In genomic region chr4:153507679-153508073, GRCh38 we compare ENCODE assay signal across 14 cellular contexts. TPM values are rescaled to one million over a fixed set of nuclear protein-coding genes. Genes with fewer than 3 reads are reported as not detected.
DNase-seq lines count a peak whose midpoint lies in the region; ATAC-seq and TF ChIP-seq lines count a peak whose summit lies in the region.
"Had no signal": no experiment of that assay in that cellular context is flagged by ENCODE, and none has a peak within 500 bp of the region (broad histone marks: within the 10 kb centered on the region; RNA-seq: fewer than 3 reads in every experiment).

No MANE protein-coding gene starts in this region.

- no peak for DNase-seq in CD4-positive, alpha-beta memory T cell
- DNase-seq in HCT116 (ENCODE audit: low read depth, low spot score) (no peak), adrenal gland (no peak)
- DNase-seq in activated naive CD8-positive, alpha-beta T cell treated with anti-CD3 and anti-CD28 coated beads, Interleukin-2, amount 50 U/mL, for 24 hours: no peak
- DNase-seq: activated CD4-positive, alpha-beta T cell treated with anti-CD3 and anti-CD28 coated beads, Interleukin-2, amount 50 U/mL, for 48 hours; activated effector memory CD4-positive, alpha-beta T cell treated with anti-CD3 and anti-CD28 coated beads, Interleukin-2, amount 50 U/mL, for 16 hours; HCEC 1CT; stimulated activated CD4-positive, alpha-beta T cell treated with anti-CD3 and anti-CD28 coated beads, Interleukin-4, amount 100 ng/mL, for 4 hours; uterus had no signal

- no peak overlapping the region for H2AFZ ChIP-seq in HCT116 (ENCODE audit: low read depth, low read length, poor library complexity, severe bottlenecking)

- no TSS peak for BruUV-seq in HCT116 (replicated peaks; lab: Mats Ljungman, UMichigan)

- peaks cover 57% of the 10 kb centered on the region for H3K4me1 ChIP-seq in CD4-positive, alpha-beta memory T cell (ENCODE audit: insufficient read depth, low read length)
- H3K4me1 ChIP-seq in HCT116 (ENCODE audit: control insufficient read depth in 1 of 2, insufficient read depth in 2 of 2, low read length in 2 of 2) (peaks cover 75 to 82% of the 10 kb centered on the region in 2 experiments), adrenal gland (replicated peaks in 1 of 2) (no peaks in the 10 kb centered on the region)
- H3K4me1 ChIP-seq: uterus had no signal

- peak overlapping the region in 6 of 7 donors; percentile 9 to 88 (median 40) for H3K27ac Mint-ChIP-seq in CD4-positive, alpha-beta memory T cell
- peak overlapping the region; percentile 56 for H3K27ac Mint-ChIP-seq in activated naive CD8-positive, alpha-beta T cell treated with anti-CD3 and anti-CD28 coated beads, Interleukin-2, amount 50 U/mL, for 24 hours
- H3K27ac Mint-ChIP-seq in nephron: peak overlapping the region in 2 of 3 experiments; percentile 14 to 15

- H3K4me3 Mint-ChIP-seq in CD4-positive, alpha-beta memory T cell: peak overlapping the region in 2 of 8 donors; percentile 7 to 59
- H3K4me3 Mint-ChIP-seq in activated naive CD8-positive, alpha-beta T cell treated with anti-CD3 and anti-CD28 coated beads, Interleukin-2, amount 50 U/mL, for 24 hours: no peak overlapping the region
- no peak overlapping the region for H3K4me3 Mint-ChIP-seq in nephron

- TF ChIP-seq POLR2A in HCT116 (IDR thresholded peaks at IDR 0.05; ENCODE audit: borderline replicate concordance, extremely low read depth, insufficient read depth, insufficient read length) (no peak), adrenal gland (IDR thresholded peaks at IDR 0.05) (no peak)

- POLR2A ChIA-PET in CD4-positive, alpha-beta memory T cell (lab: Charles Lee; ENCODE audit: partially characterized antibody): interaction anchor here (1.5 to 2.9 kb wide), 2 partner anchors 9 to 19 kb away, joined by 4 to 17 read pairs; no protein-coding TSS in a partner anchor
- POLR2A ChIA-PET in HCT116 (lab: Charles Lee): no interaction called here

- peak overlapping the region; percentile 40 for H3K4me2 ChIP-seq in HCT116 (ENCODE audit: low read length)
- H3K4me2 ChIP-seq: BLaER1 had no signal

- no peaks in the 10 kb centered on the region for H3K9me2 ChIP-seq in HCT116 (ENCODE audit: insufficient read depth)

- 87 to 96% (median 91%) methylated on average over 5 of the region's 5 CpGs for WGBS in adrenal gland, 4 donors

- H3K27ac ChIP-seq in CD4-positive, alpha-beta memory T cell (ENCODE audit: low read depth, low read length): no peak overlapping the region
- H3K27ac ChIP-seq in HCT116 (ENCODE audit: low read depth, low read length): no peak overlapping the region
- H3K27ac ChIP-seq in adrenal gland: no peak overlapping the region
- H3K27ac ChIP-seq: BLaER1, uterus had no signal

- H3K27me3 ChIP-seq in CD4-positive, alpha-beta memory T cell (ENCODE audit: insufficient read depth, low read length): no peaks in the 10 kb centered on the region
- H3K27me3 ChIP-seq in HCT116 (ENCODE audit: insufficient read depth, low read length): no peaks in the 10 kb centered on the region
- H3K27me3 ChIP-seq in adrenal gland: no peaks in the 10 kb centered on the region
- H3K27me3 ChIP-seq: BLaER1, uterus had no signal

- no peak overlapping the region for H3K4me3 ChIP-seq in CD4-positive, alpha-beta memory T cell (ENCODE audit: low read length in 2 of 2)
- H3K4me3 ChIP-seq in HCT116 (replicated peaks in 1 of 2; ENCODE audit: low read depth in 1 of 2, low read length in 2 of 2) (no peak overlapping the region), adrenal gland (no peak overlapping the region)
- H3K4me3 ChIP-seq: BLaER1, uterus had no signal

- H3K9me3 ChIP-seq in CD4-positive, alpha-beta memory T cell (ENCODE audit: control insufficient read depth in 1 of 2, low read length in 2 of 2): no peaks in the 10 kb centered on the region
- H3K9me3 ChIP-seq in HCT116 (ENCODE audit: control insufficient read depth in 1 of 2, insufficient read depth in 1 of 2, low read depth in 1 of 2, low read length in 2 of 2) (no peaks in the 10 kb centered on the region), adrenal gland (replicated peaks in 1 of 3) (no peaks in the 10 kb centered on the region)
- H3K9me3 ChIP-seq: BLaER1, uterus had no signal

- no peaks in the 10 kb centered on the region for H3K36me3 ChIP-seq in CD4-positive, alpha-beta memory T cell (ENCODE audit: insufficient read depth, low read length)
- H3K36me3 ChIP-seq in HCT116 (ENCODE audit: control insufficient read depth in 1 of 2, insufficient read depth in 2 of 2, low read length in 2 of 2) (no peaks in the 10 kb centered on the region), adrenal gland (replicated peaks in 1 of 2) (no peaks in the 10 kb centered on the region)
- H3K36me3 ChIP-seq: uterus had no signal

- CTCF ChIA-PET in CD4-positive, alpha-beta memory T cell (lab: Charles Lee; ENCODE audit: partially characterized antibody): interaction anchor here (1.5 kb wide), 1 partner anchor 25 kb away, joined by 3 read pairs; no protein-coding TSS in a partner anchor
- CTCF ChIA-PET in HCT116 (lab: Charles Lee): no interaction called here

- no peak overlapping the region for H3K9ac ChIP-seq in HCT116 (ENCODE audit: low read length)
- H3K9ac ChIP-seq: BLaER1 had no signal

- TF ChIP-seq CTCF in HCT116 (IDR thresholded peaks at IDR 0.05 in 2 of 3, conservative IDR thresholded peaks at IDR 0.05 in 1 of 3; ENCODE audit: borderline replicate concordance in 1 of 3, insufficient read depth in 1 of 3, low read depth in 2 of 3, low read length in 2 of 3) (no peak), nephron (IDR thresholded peaks at IDR 0.05; ENCODE audit: unreplicated experiment in 3 of 3) (no peak), adrenal gland (IDR thresholded peaks at IDR 0.05) (no peak)

- peaks cover 50 to 79% (median 61%) of the 10 kb centered on the region in 4 donors for H3K4me1 Mint-ChIP-seq in CD4-positive, alpha-beta memory T cell
- peaks cover 80% of the 10 kb centered on the region for H3K4me1 Mint-ChIP-seq in activated naive CD8-positive, alpha-beta T cell treated with anti-CD3 and anti-CD28 coated beads, Interleukin-2, amount 50 U/mL, for 24 hours
- H3K4me1 Mint-ChIP-seq in nephron: peaks cover 50% of the 10 kb centered on the region

- H4K20me1 ChIP-seq in HCT116 (ENCODE audit: insufficient read depth): no peaks in the 10 kb centered on the region

- H3K27me3 Mint-ChIP-seq in CD4-positive, alpha-beta memory T cell: no peaks in the 10 kb centered on the region
- no peaks in the 10 kb centered on the region for H3K27me3 Mint-ChIP-seq in activated naive CD8-positive, alpha-beta T cell treated with anti-CD3 and anti-CD28 coated beads, Interleukin-2, amount 50 U/mL, for 24 hours
- H3K27me3 Mint-ChIP-seq in nephron (ENCODE audit: low read depth): no peaks in the 10 kb centered on the region

- no peaks in the 10 kb centered on the region for H3K9me3 Mint-ChIP-seq in CD4-positive, alpha-beta memory T cell
- no peaks in the 10 kb centered on the region for H3K9me3 Mint-ChIP-seq in activated naive CD8-positive, alpha-beta T cell treated with anti-CD3 and anti-CD28 coated beads, Interleukin-2, amount 50 U/mL, for 24 hours
- H3K9me3 Mint-ChIP-seq in nephron: no peaks in the 10 kb centered on the region

- ATAC-seq in HCT116 (no peak; the same call in 1 of the 2 replicates), GM21367 (IDR thresholded peaks at IDR 0.05; ENCODE audit: unreplicated experiment) (no peak), HG03439 (IDR thresholded peaks at IDR 0.05; ENCODE audit: unreplicated experiment) (no peak), HG03432 (IDR thresholded peaks at IDR 0.05; ENCODE audit: unreplicated experiment) (no peak)
- ATAC-seq in activated naive CD8-positive, alpha-beta T cell treated with anti-CD3 and anti-CD28 coated beads, Interleukin-2, amount 50 U/mL, for 24 hours: no peak

- H3K36me3 Mint-ChIP-seq in CD4-positive, alpha-beta memory T cell: peaks cover 48 to 60% of the 10 kb centered on the region in 2 donors
- peaks cover 68% of the 10 kb centered on the region for H3K36me3 Mint-ChIP-seq in activated naive CD8-positive, alpha-beta T cell treated with anti-CD3 and anti-CD28 coated beads, Interleukin-2, amount 50 U/mL, for 24 hours (ENCODE audit: low read depth)
- peaks cover 33% of the 10 kb centered on the region for H3K36me3 Mint-ChIP-seq in nephron (ENCODE audit: low read depth)

- no peak for TF ChIP-seq RAD21 in HCT116 (IDR thresholded peaks at IDR 0.05; ENCODE audit: low read depth)

- H3K79me2 ChIP-seq in HCT116 (ENCODE audit: insufficient read depth, low read length): peaks cover 6% of the 10 kb centered on the region; the same call in 1 of the 2 replicates

- RAD21 ChIA-PET in HCT116 (lab: Charles Lee; ENCODE audit: low non-redundant PET in 1 of 2, low total read pairs in 2 of 2, uncharacterized antibody in 2 of 2, unreplicated experiment in 2 of 2): no interaction called here

- intact Hi-C loops in CD4-positive, alpha-beta memory T cell (cut with micrococcal nuclease): no loop called here
- intact Hi-C loops in HCT116 (cut with micrococcal nuclease) (no loop called here), adrenal gland (cut with DNase I) (no loop called here)

TF ChIP-seq in HCT116, 20 proteins besides CTCF, POLR2A, EP300 and RAD21 (continues in another document):
- no peak for TF ChIP-seq TCF7L2 (IDR thresholded peaks at IDR 0.05; ENCODE audit: borderline replicate concordance, extremely low read depth, insufficient read depth, insufficient read length)
- no peak for TF ChIP-seq ATF3 (IDR thresholded peaks at IDR 0.05)
- TF ChIP-seq ZFX (IDR thresholded peaks at IDR 0.05): no peak
- no peak for TF ChIP-seq MAX (IDR thresholded peaks at IDR 0.05)
- TF ChIP-seq JUND (IDR thresholded peaks at IDR 0.05): no peak
- no peak for TF ChIP-seq ZNF274 (IDR thresholded peaks at IDR 0.05; ENCODE audit: low read depth, low read length)
- TF ChIP-seq SRF (IDR thresholded peaks at IDR 0.05; ENCODE audit: low read depth): no peak
- no peak for TF ChIP-seq YY1 (IDR thresholded peaks at IDR 0.05; ENCODE audit: extremely low read depth, insufficient replicate concordance, low read depth, low read length)
- no peak for TF ChIP-seq SP1 (IDR thresholded peaks at IDR 0.05; ENCODE audit: low read depth)
- TF ChIP-seq CBX3 (IDR thresholded peaks at IDR 0.05; ENCODE audit: low read depth): no peak
- no peak for TF ChIP-seq POLR2AphosphoS5 (IDR thresholded peaks at IDR 0.05; ENCODE audit: low read depth, low read length)

RNA-seq across cellular contexts. Expression of gene TMEM131L, which starts 41.5 kb away (rescaled TPM):
- total RNA-seq in CD4-positive, alpha-beta memory T cell: 10 to 100 TPM; 62.5 to 65.6 TPM
- polyA plus RNA-seq in CD4-positive, alpha-beta memory T cell: 10 to 100 TPM; 20.8 to 43.8 TPM
- total RNA-seq in HCT116 (2021; ENCODE audit: unreplicated experiment): 19.7 TPM
- polyA plus RNA-seq in HCT116 (2012): 5.1 and 6.6 TPM in 2 replicates
- 1 to 10 TPM; 3.0 to 8.6 (median 5.3) TPM for total RNA-seq in adrenal gland
- polyA plus RNA-seq in adrenal gland: 1 to 10 TPM; 2.5 to 3.9 (median 2.8) TPM
